ENCODE assay signal across 12 cellular contexts in genomic region chr16:86994651-86995171, GRCh38.
A peak's percentile ranks its signal among the peaks of the same experiment; 100 is the strongest.
DNase-seq lines count a peak whose midpoint lies in the region; ATAC-seq, FAIRE-seq and TF ChIP-seq lines count a peak whose summit lies in the region.
"Had no signal": no experiment of that assay in that cellular context is flagged by ENCODE, and none has a peak within 500 bp of the region (broad histone marks: within the 10 kb centered on the region; RNA-seq: fewer than 3 reads in every experiment).

No MANE protein-coding gene starts in this region.

- H3K9ac ChIP-seq in neuronal stem cell (ENCODE audit: low read depth, low read length, poor library complexity), result no peak overlapping the region
- H3K9ac ChIP-seq: KMS-11 had no signal

- no peak overlapping the region for H2BK12ac ChIP-seq in neuronal stem cell (ENCODE audit: low read length)

- H2BK120ac ChIP-seq in neuronal stem cell (ENCODE audit: low read depth, low read length), result no peak overlapping the region

- H2AFZ ChIP-seq in neuronal stem cell (ENCODE audit: low read length), result no peak overlapping the region

- H4K8ac ChIP-seq in neuronal stem cell (ENCODE audit: low read depth, low read length), result no peak overlapping the region

- WGBS in neuronal stem cell (ENCODE audit: extremely low coverage in 2 of 2, insufficient read length in 2 of 2, insufficient replicate concordance in 1 of 2), 2 donors, result no CpG with 5 or more reads among the region's 12 CpGs

- H2BK15ac ChIP-seq in neuronal stem cell (ENCODE audit: low read length), result no peak overlapping the region

- no peak overlapping the region for H3K27ac ChIP-seq in neuronal stem cell (replicated peaks; ENCODE audit: low read length)
- H3K27ac ChIP-seq: KMS-11 had no signal

- DNase-seq in AG08395 (ENCODE audit: low spot score), result peak; percentile 95
- peak; percentile 92 for DNase-seq in M059J (ENCODE audit: low read depth)
- DNase-seq in bronchial epithelial cell (ENCODE audit: low read depth), result peak; percentile 30
- peak; percentile 47 to 87 for DNase-seq in lung microvascular endothelial cell (ENCODE audit: low read depth in 2 of 2)
- no peak for DNase-seq in SHP77 (lab: John Stamatoyannopoulos, UW)
- no peak for DNase-seq in neuronal stem cell (ENCODE audit: low spot score)
- no peak for DNase-seq in COR-L47 (lab: John Stamatoyannopoulos, UW)
- DNase-seq: stimulated activated CD4-positive, alpha-beta T cell treated with anti-CD3 and anti-CD28 coated beads, Interleukin-4, amount 100 ng/mL, for 4 hours had no signal

- no peak overlapping the region for H4K91ac ChIP-seq in neuronal stem cell (ENCODE audit: low read depth, low read length, poor library complexity)

- no peak overlapping the region for H3K4ac ChIP-seq in neuronal stem cell (ENCODE audit: low read length)

- no peak for FAIRE-seq in bronchial epithelial cell (lab: Jason Lieb, UNC)
- FAIRE-seq: colon had no signal

- no peaks in the 10 kb centered on the region for H3K79me1 ChIP-seq in neuronal stem cell (ENCODE audit: low read depth, low read length)

- H2AK5ac ChIP-seq in neuronal stem cell (ENCODE audit: low read depth, low read length), result no peak overlapping the region

- H3K23ac ChIP-seq in neuronal stem cell (ENCODE audit: low read depth, low read length, poor library complexity), result no peak overlapping the region

- no peak overlapping the region for H2BK5ac ChIP-seq in neuronal stem cell (ENCODE audit: low read length)

- no peak overlapping the region for H3K4me2 ChIP-seq in neuronal stem cell (ENCODE audit: insufficient read depth, low read length, poor library complexity, severe bottlenecking)
- H3K4me2 ChIP-seq: KMS-11 had no signal

- H3K18ac ChIP-seq in neuronal stem cell (ENCODE audit: low read length), result no peak overlapping the region

- H3K4me3 ChIP-seq in bronchial epithelial cell (ENCODE audit: low read depth, low read length) (no peak overlapping the region), neuronal stem cell (ENCODE audit: low read length in 2 of 2) (no peak overlapping the region)
- H3K4me3 ChIP-seq: lung had no signal

- no peaks in the 10 kb centered on the region for H3K36me3 ChIP-seq in bronchial epithelial cell (ENCODE audit: control insufficient read depth, insufficient read depth, low read length)
- H3K36me3 ChIP-seq in neuronal stem cell (replicated peaks in 1 of 2; ENCODE audit: control insufficient read depth in 2 of 2, insufficient read depth in 2 of 2, low read length in 2 of 2), result no peaks in the 10 kb centered on the region

- peaks cover 0 to 5% of the 10 kb centered on the region in 2 donors for H3K9me3 ChIP-seq in neuronal stem cell (replicated peaks in 1 of 2; ENCODE audit: control insufficient read depth in 2 of 2, insufficient read depth in 1 of 2, low read depth in 1 of 2, low read length in 2 of 2)

- TF ChIP-seq CTCF in bronchial epithelial cell (IDR thresholded peaks at IDR 0.05; ENCODE audit: insufficient read depth, low read length, severe bottlenecking), result no peak

- no peak for ATAC-seq in GM18502 (IDR thresholded peaks at IDR 0.05; ENCODE audit: poor library complexity, unreplicated experiment)

- no peak overlapping the region for H3K14ac ChIP-seq in neuronal stem cell (ENCODE audit: low read length)

- peaks cover 0 to 6% of the 10 kb centered on the region in 2 donors for H3K4me1 ChIP-seq in neuronal stem cell (ENCODE audit: control insufficient read depth in 2 of 2, insufficient read depth in 1 of 2, low read depth in 1 of 2, low read length in 2 of 2)

- H3K27me3 ChIP-seq in bronchial epithelial cell (ENCODE audit: control insufficient read depth, insufficient read depth, low read length) (no peaks in the 10 kb centered on the region), neuronal stem cell (ENCODE audit: control insufficient read depth in 3 of 3, insufficient read depth in 3 of 3, low read depth in 1 of 3, low read length in 3 of 3) (no peaks in the 10 kb centered on the region)

Comparison
In these comparisons a context has a peak if more than half of its experiments do, and no peak if none do; other contexts are left out.
1. DNase-seq: peak in AG08395 (single experiment), M059J (single experiment), bronchial epithelial cell (single experiment) and lung microvascular endothelial cell (2 of 2); none in SHP77 (0 of 2), neuronal stem cell (single experiment) and COR-L47 (single experiment).